Comparison of ENCODE assay signal across 8 cellular contexts in genomic region chr9:83817011-83817355, GRCh38. TPM values are rescaled to one million over a fixed set of nuclear protein-coding genes. Genes with fewer than 3 reads are reported as not detected.
DNase-seq lines count a peak whose midpoint lies in the region; ATAC-seq and TF ChIP-seq lines count a peak whose summit lies in the region.
"Not testable (repeated sequence)": the region's sequence is repeated elsewhere in the genome, so short reads cannot be mapped to it uniquely, and the experiment has no call there.

No MANE protein-coding gene starts in this region.

- H3K9ac ChIP-seq in mucosa of stomach (ENCODE audit: low read length): peak overlapping the region; percentile 64

- peak; percentile 2 for ATAC-seq in GM18873 (IDR thresholded peaks at IDR 0.05; ENCODE audit: low FRiP score, unreplicated experiment)
- ATAC-seq in aorta (ENCODE audit: low FRiP score): not testable (repeated sequence)

- intact Hi-C loops in ascending aorta (cut with DNase I): loop anchor here (5.0 kb wide), 2 partner anchors 105 to 110 kb away; partner anchors contain the start of genes KIF27 and UBQLN1
- intact Hi-C loops in aorta (cut with DNase I): not testable (repeated sequence)

- H3K4me3 ChIP-seq in ascending aorta (peak overlapping the region; percentile 89 to 97), foreskin fibroblast (ENCODE audit: low read depth in 1 of 2, low read length in 2 of 2) (peak overlapping the region; percentile 60 to 61), aorta (ENCODE audit: low read length in 2 of 2) (peak overlapping the region; percentile 27 to 65)
- not testable (repeated sequence) for H3K4me3 ChIP-seq in mucosa of stomach (ENCODE audit: low read length)

- 0% methylated on average over 28 to 38 of the region's 38 CpGs for WGBS in aorta, 2 donors

- not testable (repeated sequence) for H3K4me1 ChIP-seq in ascending aorta; mucosa of stomach (ENCODE audit: control insufficient read depth, insufficient read depth, low read length); aorta (ENCODE audit: control insufficient read depth in 1 of 2, insufficient read depth in 2 of 2, low read length in 2 of 2)

- H3K27me3 Mint-ChIP-seq in T-helper 2 cell treated with Interferon-gamma antibody and Interleukin-4, amounts not matched to agents 5 μg/mL and 100 μg/mL, for 36 hours (ENCODE audit: low read depth): not testable (repeated sequence)

- not testable (repeated sequence) for H3K4me1 Mint-ChIP-seq in T-helper 2 cell treated with Interferon-gamma antibody and Interleukin-4, amounts not matched to agents 5 μg/mL and 100 μg/mL, for 36 hours (ENCODE audit: low read depth)

- H3K27ac ChIP-seq in KOPT-K1 (ENCODE audit: low read depth, low read length, poor library complexity, severe bottlenecking) (peak overlapping the region; percentile 45), ascending aorta (peak overlapping the region; percentile 73 to 98), aorta (ENCODE audit: low read depth in 1 of 2, low read length in 2 of 2) (peak overlapping the region in 1 of 2 donors; percentile 49)

- not testable (repeated sequence) for H3K36me3 Mint-ChIP-seq in T-helper 2 cell treated with Interferon-gamma antibody and Interleukin-4, amounts not matched to agents 5 μg/mL and 100 μg/mL, for 36 hours (ENCODE audit: low read depth)

- H3K27me3 ChIP-seq in ascending aorta; mucosa of stomach (ENCODE audit: control insufficient read depth, insufficient read depth, low read length); aorta (ENCODE audit: control insufficient read depth in 1 of 2, insufficient read depth in 2 of 2, low read length in 1 of 2): not testable (repeated sequence)

- not testable (repeated sequence) for DNase-seq in T-helper 2 cell treated with Interferon-gamma antibody and Interleukin-4, amounts not matched to agents 5 μg/mL and 100 μg/mL, for 36 hours (ENCODE audit: low spot score); aorta
- DNase-seq in ascending aorta (ENCODE audit: low spot score in 2 of 2) (peak in 1 of 2 donors; percentile 63), foreskin fibroblast (peak in 1 of 2 donors; percentile 13)
- DNase-seq in stimulated activated CD4-positive, alpha-beta T cell treated with anti-CD3 and anti-CD28 coated beads, Interleukin-15, amount 100 ng/mL, for 48 hours (ENCODE audit: low read depth in 2 of 2): peak; percentile 2 to 4

- H3K36me3 ChIP-seq in KOPT-K1 (ENCODE audit: insufficient read depth, low read length); ascending aorta; mucosa of stomach (ENCODE audit: control insufficient read depth, insufficient read depth, low read length); aorta (ENCODE audit: control insufficient read depth in 1 of 2, insufficient read depth in 2 of 2, low read length in 1 of 2): not testable (repeated sequence)

- H3K9me3 Mint-ChIP-seq in T-helper 2 cell treated with Interferon-gamma antibody and Interleukin-4, amounts not matched to agents 5 μg/mL and 100 μg/mL, for 36 hours: not testable (repeated sequence)

- not testable (repeated sequence) for H3K9me3 ChIP-seq in KOPT-K1 (ENCODE audit: insufficient read depth, low read length, poor library complexity, severe bottlenecking); ascending aorta; mucosa of stomach (ENCODE audit: control insufficient read depth, low read length); aorta (ENCODE audit: control insufficient read depth, low read length)

- peak overlapping the region; percentile 77 for H3K27ac Mint-ChIP-seq in T-helper 2 cell treated with Interferon-gamma antibody and Interleukin-4, amounts not matched to agents 5 μg/mL and 100 μg/mL, for 36 hours

- peak overlapping the region; percentile 86 for H3K4me3 Mint-ChIP-seq in T-helper 2 cell treated with Interferon-gamma antibody and Interleukin-4, amounts not matched to agents 5 μg/mL and 100 μg/mL, for 36 hours

- TF ChIP-seq CTCF in ascending aorta (IDR thresholded peaks at IDR 0.05): peak in 1 of 3 experiments; percentile 3
- TF ChIP-seq CTCF in foreskin fibroblast (IDR thresholded peaks at IDR 0.05; ENCODE audit: low read depth, low read length): not testable (repeated sequence)

RNA-seq across cellular contexts. Expression of gene GKAP1, which starts 0.6 kb away (rescaled TPM):
- total RNA-seq in ascending aorta: not detected
- total RNA-seq in aorta: 10 to 100 TPM in 1 of 2 donors, 1 to 10 TPM in 1; 8.0 to 10.2 TPM
- 10 to 100 TPM in 1 of 2 donors, 1 to 10 TPM in 1; 8.2 to 14.8 TPM for polyA plus RNA-seq in aorta
